ENCODE assay signal across 23 cellular contexts in the genomic region with DNA sequence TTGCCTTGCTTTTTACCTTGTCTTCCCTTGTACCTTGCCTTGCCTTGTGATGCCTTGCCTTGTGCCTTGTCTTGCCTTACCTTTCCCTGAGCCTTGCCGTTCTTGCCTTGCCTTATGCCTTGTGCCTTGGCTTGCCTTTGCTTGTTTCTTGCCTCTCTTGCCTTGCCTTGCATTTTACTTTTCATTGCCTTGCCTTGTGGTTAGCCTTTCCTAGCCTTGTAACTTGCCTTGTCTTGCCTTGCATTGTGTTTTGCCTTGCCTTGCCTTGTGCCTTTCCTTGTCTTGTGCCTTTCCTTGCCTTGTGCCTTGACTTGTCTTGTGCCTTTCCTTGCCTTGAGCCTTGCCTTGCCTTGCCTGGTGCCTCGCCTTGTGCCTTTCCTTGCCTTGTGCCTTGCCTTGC.
"Had no signal": no experiment of that assay in that cellular context is flagged by ENCODE, and none has a peak within 500 bp of the region (broad histone marks: within the 10 kb centered on the region; RNA-seq: fewer than 3 reads in every experiment).

No MANE protein-coding gene starts in this region.

- ATAC-seq: HepG2 had no signal

- H3K27me3 ChIP-seq: MG63, SJSA1 had no signal

- DNase-seq: KBM-7, MG63, NCI-H1092, NCI-H1105 treated with DMSO at 0.1 percent for 48 hours, NCI-H1417 treated with DMSO at 0.1 percent for 48 hours, NCI-H146, NCI-H1694 treated with DMSO at 0.1 percent for 48 hours, NCI-H2029, NCI-H2081 treated with DMSO at 0.1 percent for 48 hours, NCI-H2171, NCI-H226, NCI-H446, NCI-H510A, NCI-H524 treated with DMSO at 0.1 percent for 48 hours, NCI-H69, NCI-H774, Right ventricle myocardium superior, RPMI8226, SIG-M5 had no signal

- H3K4me1 ChIP-seq: SJSA1 had no signal

- H3K36me3 ChIP-seq: MG63, SJSA1 had no signal

- H3K9me3 ChIP-seq: MG63, SJSA1 had no signal

- H3K27ac ChIP-seq: SJSA1, SK-N-MC had no signal

- H3K4me3 ChIP-seq: MG63, SJSA1, SK-N-MC had no signal

- FAIRE-seq: HepG2, RCC 7860 had no signal
